15 cellular contexts compared by ENCODE assay signal in the genomic region with DNA sequence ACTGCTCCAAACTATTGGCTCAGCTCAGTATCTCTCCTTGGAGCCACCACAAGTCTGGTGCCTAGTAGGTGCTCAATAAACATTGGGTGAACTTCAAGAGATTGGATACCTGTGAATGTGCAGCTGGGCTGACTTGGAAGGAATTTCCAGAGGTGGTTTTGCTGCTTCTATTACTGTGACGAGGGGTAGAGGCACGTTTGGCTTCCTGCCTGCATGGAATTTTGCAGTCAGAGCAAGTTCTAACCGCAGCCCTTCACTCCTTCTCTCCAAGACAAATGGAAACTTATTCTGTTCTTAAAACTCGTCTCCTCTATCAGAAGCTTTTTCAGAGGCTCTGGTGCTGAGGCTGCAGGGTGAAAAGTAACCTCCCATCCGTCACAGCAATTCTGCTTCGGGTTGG.
"Had no signal": no experiment of that assay in that cellular context is flagged by ENCODE, and none has a peak within 500 bp of the region (broad histone marks: within the 10 kb centered on the region; RNA-seq: fewer than 3 reads in every experiment).

No MANE protein-coding gene starts in this region.

- ATAC-seq: activated naive CD8-positive, alpha-beta T cell treated with anti-CD3 and anti-CD28 coated beads, Interleukin-2, amount 50 U/mL, for 24 hours; activated T-cell treated with anti-CD3 and anti-CD28 coated beads, Interleukin-2, amount 50 U/mL, for 4 hours; body of pancreas; gastroesophageal sphincter; left lung; stimulated activated effector memory CD8-positive, alpha-beta T cell treated with anti-CD3 and anti-CD28 coated beads, Interleukin-12 subunit alpha, Interleukin-12 subunit beta, amount 100 ng/mL, for 72 hours had no signal

- H3K9me3 Mint-ChIP-seq: activated CD4-positive, alpha-beta T cell treated with anti-CD3 and anti-CD28 coated beads, Interleukin-2, amount 10 ng/mL, durations not matched to agents 24 days and 14 days; activated naive CD4-positive, alpha-beta T cell treated with anti-CD3 and anti-CD28 coated beads for 36 hours; activated naive CD8-positive, alpha-beta T cell treated with anti-CD3 and anti-CD28 coated beads, Interleukin-2, amount 50 U/mL, for 24 hours; activated T-cell treated with anti-CD3 and anti-CD28 coated beads, Interleukin-2, amount 50 U/mL, for 4 hours; stimulated activated effector memory CD8-positive, alpha-beta T cell treated with anti-CD3 and anti-CD28 coated beads, Interleukin-12 subunit alpha, Interleukin-12 subunit beta, amount 100 ng/mL, for 72 hours; T-helper 1 cell treated with Interleukin-12 subunit alpha and Interleukin-12 subunit beta and Interleukin-4 antibody, amounts not matched to agents 30 μg/mL and 1 μg/mL, for 36 hours; type B pancreatic cell had no signal

- H3K4me3 ChIP-seq: body of pancreas, gastroesophageal sphincter, left lung, skin epidermis, stomach, testis had no signal

- H3K36me3 Mint-ChIP-seq: stimulated activated effector memory CD8-positive, alpha-beta T cell treated with anti-CD3 and anti-CD28 coated beads, Interleukin-12 subunit alpha, Interleukin-12 subunit beta, amount 100 ng/mL, for 72 hours; type B pancreatic cell had no signal

- H3K27ac Mint-ChIP-seq: activated naive CD4-positive, alpha-beta T cell treated with anti-CD3 and anti-CD28 coated beads for 36 hours; activated naive CD8-positive, alpha-beta T cell treated with anti-CD3 and anti-CD28 coated beads, Interleukin-2, amount 50 U/mL, for 24 hours; T-helper 1 cell treated with Interleukin-12 subunit alpha and Interleukin-12 subunit beta and Interleukin-4 antibody, amounts not matched to agents 30 μg/mL and 1 μg/mL, for 36 hours; type B pancreatic cell had no signal

- H3K9me3 ChIP-seq: body of pancreas, gastroesophageal sphincter, left lung, stomach, testis had no signal

- H3K4me3 Mint-ChIP-seq: activated naive CD4-positive, alpha-beta T cell treated with anti-CD3 and anti-CD28 coated beads for 36 hours; activated naive CD8-positive, alpha-beta T cell treated with anti-CD3 and anti-CD28 coated beads, Interleukin-2, amount 50 U/mL, for 24 hours; activated T-cell treated with anti-CD3 and anti-CD28 coated beads, Interleukin-2, amount 50 U/mL, for 4 hours; stimulated activated effector memory CD8-positive, alpha-beta T cell treated with anti-CD3 and anti-CD28 coated beads, Interleukin-12 subunit alpha, Interleukin-12 subunit beta, amount 100 ng/mL, for 72 hours; type B pancreatic cell had no signal

- H3K36me3 ChIP-seq: gastroesophageal sphincter, left lung had no signal

- H3K27ac ChIP-seq: body of pancreas, gastroesophageal sphincter, left lung, stomach, testis had no signal

- H3K27me3 Mint-ChIP-seq: activated CD4-positive, alpha-beta T cell treated with anti-CD3 and anti-CD28 coated beads, Interleukin-2, amount 10 ng/mL, durations not matched to agents 24 days and 14 days; activated naive CD8-positive, alpha-beta T cell treated with anti-CD3 and anti-CD28 coated beads, Interleukin-2, amount 50 U/mL, for 24 hours; type B pancreatic cell had no signal

- DNase-seq: activated CD4-positive, alpha-beta T cell treated with anti-CD3 and anti-CD28 coated beads, Interleukin-2, amount 10 ng/mL, durations not matched to agents 24 days and 14 days; activated CD8-positive, alpha-beta memory T cell treated with anti-CD3 and anti-CD28 coated beads, Interleukin-2, amount 50 U/mL, for 4 hours; activated naive CD4-positive, alpha-beta T cell treated with anti-CD3 and anti-CD28 coated beads for 36 hours; activated naive CD8-positive, alpha-beta T cell treated with anti-CD3 and anti-CD28 coated beads, Interleukin-2, amount 50 U/mL, for 24 hours; activated T-cell treated with anti-CD3 and anti-CD28 coated beads, Interleukin-2, amount 50 U/mL, for 4 hours; body of pancreas; left lung; stimulated activated CD4-positive, alpha-beta T cell treated with anti-CD3 and anti-CD28 coated beads, Interleukin-4, amount 100 ng/mL, for 1 hour; stomach; testis had no signal

- H3K4me1 ChIP-seq: body of pancreas, testis had no signal

- H3K27me3 ChIP-seq: body of pancreas, gastroesophageal sphincter, left lung, stomach, testis had no signal
